Comparison of ENCODE assay signal across 8 cellular contexts in genomic region chr12:92769124-92769901, GRCh38.
DNase-seq lines count a peak whose midpoint lies in the region; ATAC-seq and TF ChIP-seq lines count a peak whose summit lies in the region.

No MANE protein-coding gene starts in this region.

- intact Hi-C loops in CD4-positive, alpha-beta memory T cell (cut with micrococcal nuclease): no loop called here
- intact Hi-C loops in esophagus muscularis mucosa (cut with DNase I): no loop called here

- H3K27ac ChIP-seq in CD4-positive, alpha-beta memory T cell (ENCODE audit: low read depth, low read length): no peak overlapping the region
- no peak overlapping the region for H3K27ac ChIP-seq in esophagus muscularis mucosa (replicated peaks in 1 of 4)

- no peaks in the 10 kb centered on the region for H3K36me3 ChIP-seq in CD4-positive, alpha-beta memory T cell (ENCODE audit: insufficient read depth, low read length)
- H3K36me3 ChIP-seq in esophagus muscularis mucosa: no peaks in the 10 kb centered on the region

- no peaks in the 10 kb centered on the region for H3K27me3 ChIP-seq in CD4-positive, alpha-beta memory T cell (ENCODE audit: insufficient read depth, low read length)
- no peaks in the 10 kb centered on the region for H3K27me3 ChIP-seq in esophagus muscularis mucosa

- no peak overlapping the region for H3K4me3 Mint-ChIP-seq in CD4-positive, alpha-beta memory T cell

- H3K4me1 Mint-ChIP-seq in CD4-positive, alpha-beta memory T cell: peaks cover 5 to 12% (median 7%) of the 10 kb centered on the region in 4 donors

- ATAC-seq in GM18858 (IDR thresholded peaks at IDR 0.05; ENCODE audit: unreplicated experiment): peak; percentile 77
- peak; percentile 87 for ATAC-seq in HG02759 (IDR thresholded peaks at IDR 0.05; ENCODE audit: unreplicated experiment)

- DNase-seq in NOMO-1 (lab: John Stamatoyannopoulos, UW; ENCODE audit: unreplicated experiment in 2 of 2) (peak; percentile 54 to 85), medulla oblongata (ENCODE audit: extremely low spot score) (peak; percentile 39), activated gamma-delta T cell (lab: John Stamatoyannopoulos, UW) (no peak), NCI-H345 (lab: John Stamatoyannopoulos, UW) (no peak), esophagus muscularis mucosa (ENCODE audit: extremely low spot score) (no peak)
- no peak for DNase-seq in CD4-positive, alpha-beta memory T cell

- no peak for TF ChIP-seq EP300 in esophagus muscularis mucosa (IDR thresholded peaks at IDR 0.05)

- CTCF ChIA-PET in CD4-positive, alpha-beta memory T cell (lab: Charles Lee; ENCODE audit: partially characterized antibody): interaction anchor here (1.4 kb wide), 1 partner anchor 1306 kb away, joined by 3 read pairs; no protein-coding TSS in a partner anchor

- H3K9me3 ChIP-seq in CD4-positive, alpha-beta memory T cell (ENCODE audit: control insufficient read depth in 1 of 2, low read length in 2 of 2): no peaks in the 10 kb centered on the region
- no peaks in the 10 kb centered on the region for H3K9me3 ChIP-seq in esophagus muscularis mucosa

- H3K36me3 Mint-ChIP-seq in CD4-positive, alpha-beta memory T cell: peaks cover 0 to 3% of the 10 kb centered on the region in 2 donors

- H3K4me3 ChIP-seq in CD4-positive, alpha-beta memory T cell (ENCODE audit: low read length in 2 of 2): no peak overlapping the region
- no peak overlapping the region for H3K4me3 ChIP-seq in esophagus muscularis mucosa

- no peak for TF ChIP-seq POLR2A in esophagus muscularis mucosa (IDR thresholded peaks at IDR 0.05; ENCODE audit: low read depth)

- peaks cover 7% of the 10 kb centered on the region for H3K4me1 ChIP-seq in CD4-positive, alpha-beta memory T cell (ENCODE audit: insufficient read depth, low read length)
- peaks cover 0 to 13% (median 5%) of the 10 kb centered on the region in 4 donors for H3K4me1 ChIP-seq in esophagus muscularis mucosa

- POLR2A ChIA-PET in CD4-positive, alpha-beta memory T cell (lab: Charles Lee; ENCODE audit: partially characterized antibody): no interaction called here

- H3K27me3 Mint-ChIP-seq in CD4-positive, alpha-beta memory T cell: no peaks in the 10 kb centered on the region

- no peak for TF ChIP-seq CTCF in esophagus muscularis mucosa (IDR thresholded peaks at IDR 0.05)

- WGBS in esophagus muscularis mucosa: 92% methylated on average over 4 of the region's 4 CpGs

- H3K27ac Mint-ChIP-seq in CD4-positive, alpha-beta memory T cell: no peak overlapping the region

- no peaks in the 10 kb centered on the region for H3K9me3 Mint-ChIP-seq in CD4-positive, alpha-beta memory T cell

Comparison
In these comparisons a context has a peak if more than half of its experiments do, and no peak if none do; other contexts are left out.
1. DNase-seq: peak in NOMO-1 (2 of 2) and medulla oblongata (single experiment); none in CD4-positive, alpha-beta memory T cell (0 of 5), activated gamma-delta T cell (single experiment), NCI-H345 (single experiment) and esophagus muscularis mucosa (single experiment).